8 cellular contexts compared by ENCODE assay signal in the genomic region with DNA sequence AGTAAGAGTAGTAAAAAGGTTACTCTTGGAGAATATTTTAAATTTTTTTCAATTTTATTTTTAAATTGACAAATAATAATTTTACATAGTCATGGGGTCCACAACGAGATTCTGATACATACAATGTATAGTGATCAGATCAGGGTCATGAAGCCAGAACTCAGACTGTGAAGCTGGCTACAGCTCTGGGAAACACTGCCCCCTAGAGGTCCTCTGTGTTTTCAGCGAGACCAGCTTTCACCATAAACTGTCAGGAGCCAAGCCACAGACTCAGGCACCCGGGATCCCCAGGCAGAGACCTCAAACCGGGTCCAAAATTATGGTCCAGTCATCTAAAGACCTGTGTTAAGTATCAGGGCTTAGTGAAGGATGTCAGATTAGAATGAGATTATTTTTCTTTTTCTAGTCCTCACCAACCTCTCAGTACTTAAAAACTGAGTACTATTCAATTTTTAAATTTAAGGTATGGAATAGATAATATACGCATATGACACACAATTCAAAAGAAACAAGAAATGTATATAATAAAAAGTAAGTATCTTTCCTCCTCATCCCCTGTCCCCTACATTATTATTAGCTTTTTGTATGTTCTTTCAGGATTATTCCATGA.
A peak's percentile ranks its signal among the peaks of the same experiment; 100 is the strongest.
DNase-seq lines count a peak whose midpoint lies in the region; ATAC-seq and TF ChIP-seq lines count a peak whose summit lies in the region.

No MANE protein-coding gene starts in this region.

- no peaks in the 10 kb centered on the region for H3K4me1 ChIP-seq in adrenal gland (replicated peaks in 1 of 2)

- DNase-seq in CD1c-positive myeloid dendritic cell (ENCODE audit: extremely low spot score) (peak; percentile 41), NCI-H460 (ENCODE audit: extremely low read depth, low read depth) (peak; percentile 38), adrenal gland (peak; percentile 46 to 81 (median 58)), kidney epithelial cell (ENCODE audit: low read depth) (no peak), lower leg skin (ENCODE audit: low spot score in 2 of 2) (no peak)
- DNase-seq in stimulated activated naive B cell treated with anti-CD40 and anti-IgM and Interleukin-4, amounts not matched to agents 10 μg/mL and 1 μg/mL and 100 μg/mL, for 72 hours, result peak; percentile 1

- TF ChIP-seq CTCF in adrenal gland (IDR thresholded peaks at IDR 0.05), result peak; percentile 43 to 77 (median 54)
- TF ChIP-seq CTCF in kidney epithelial cell (IDR thresholded peaks at IDR 0.05; ENCODE audit: insufficient read depth, low read length, poor library complexity, severe bottlenecking), result peak; percentile 91
- no peak for TF ChIP-seq CTCF in lower leg skin (IDR thresholded peaks at IDR 0.05)

- TF ChIP-seq POLR2A in adrenal gland (IDR thresholded peaks at IDR 0.05) (no peak), lower leg skin (IDR thresholded peaks at IDR 0.05) (no peak)

- H3K4me3 ChIP-seq in adrenal gland (no peak overlapping the region), kidney epithelial cell (ENCODE audit: low read depth, low read length) (no peak overlapping the region), lower leg skin (ENCODE audit: low read depth, poor library complexity, severe bottlenecking) (no peak overlapping the region)

- ATAC-seq in GM18519 (IDR thresholded peaks at IDR 0.05; ENCODE audit: low FRiP score, unreplicated experiment) (peak; percentile 67), HG03097 (IDR thresholded peaks at IDR 0.05; ENCODE audit: low FRiP score, unreplicated experiment) (peak; percentile 70)
- ATAC-seq in stimulated activated naive B cell treated with anti-CD40 and anti-IgM and Interleukin-4, amounts not matched to agents 10 μg/mL and 1 μg/mL and 100 μg/mL, for 72 hours (replicated peaks), result peak; percentile 73 to 81

- 20 to 28% (median 24%) methylated on average over 5 of the region's 5 CpGs for WGBS in adrenal gland, 4 donors
- 31 to 35% methylated on average over 5 of the region's 5 CpGs for WGBS in lower leg skin, 2 donors

- H3K4me1 Mint-ChIP-seq in stimulated activated naive B cell treated with anti-CD40 and anti-IgM and Interleukin-4, amounts not matched to agents 10 μg/mL and 1 μg/mL and 100 μg/mL, for 72 hours, result no peaks in the 10 kb centered on the region

- H3K36me3 Mint-ChIP-seq in stimulated activated naive B cell treated with anti-CD40 and anti-IgM and Interleukin-4, amounts not matched to agents 10 μg/mL and 1 μg/mL and 100 μg/mL, for 72 hours, result peaks cover 0 to 1% of the 10 kb centered on the region in 2 donors

- H3K4me3 Mint-ChIP-seq in stimulated activated naive B cell treated with anti-CD40 and anti-IgM and Interleukin-4, amounts not matched to agents 10 μg/mL and 1 μg/mL and 100 μg/mL, for 72 hours, result no peak overlapping the region

- no peaks in the 10 kb centered on the region for H3K27me3 ChIP-seq in adrenal gland
- H3K27me3 ChIP-seq in kidney epithelial cell (ENCODE audit: control insufficient read depth, insufficient read depth, low read length), result no peaks in the 10 kb centered on the region

- no peak overlapping the region for H3K27ac ChIP-seq in adrenal gland

- no peaks in the 10 kb centered on the region for H3K36me3 ChIP-seq in adrenal gland (replicated peaks in 1 of 2)
- no peaks in the 10 kb centered on the region for H3K36me3 ChIP-seq in kidney epithelial cell (ENCODE audit: control insufficient read depth, insufficient read depth, low read length)

- H3K27ac Mint-ChIP-seq in stimulated activated naive B cell treated with anti-CD40 and anti-IgM and Interleukin-4, amounts not matched to agents 10 μg/mL and 1 μg/mL and 100 μg/mL, for 72 hours, result no peak overlapping the region

- H3K9me3 ChIP-seq in adrenal gland (replicated peaks in 1 of 3), result no peaks in the 10 kb centered on the region

- intact Hi-C loops in adrenal gland (cut with DNase I) (no loop called here), lower leg skin (cut with DNase I; ENCODE audit: low total_unique reads) (no loop called here)

- H3K27me3 Mint-ChIP-seq in stimulated activated naive B cell treated with anti-CD40 and anti-IgM and Interleukin-4, amounts not matched to agents 10 μg/mL and 1 μg/mL and 100 μg/mL, for 72 hours, result no peaks in the 10 kb centered on the region

- no peaks in the 10 kb centered on the region for H3K9me3 Mint-ChIP-seq in stimulated activated naive B cell treated with anti-CD40 and anti-IgM and Interleukin-4, amounts not matched to agents 10 μg/mL and 1 μg/mL and 100 μg/mL, for 72 hours

Comparison
In these comparisons a context has a peak if more than half of its experiments do, and no peak if none do; other contexts are left out.
1. DNase-seq: peak in CD1c-positive myeloid dendritic cell (single experiment), NCI-H460 (single experiment), adrenal gland (7 of 7) and stimulated activated naive B cell treated with anti-CD40 and anti-IgM and Interleukin-4, amounts not matched to agents 10 μg/mL and 1 μg/mL and 100 μg/mL, for 72 hours (single experiment); none in kidney epithelial cell (single experiment) and lower leg skin (0 of 2).
2. CTCF ChIP-seq: peak in adrenal gland (6 of 6) and kidney epithelial cell (single experiment); none in lower leg skin (0 of 3).
3. Peak in every context shown above with its lines, with median percentiles within 50 percentile points of each other: ATAC-seq.